In the genomic region with DNA sequence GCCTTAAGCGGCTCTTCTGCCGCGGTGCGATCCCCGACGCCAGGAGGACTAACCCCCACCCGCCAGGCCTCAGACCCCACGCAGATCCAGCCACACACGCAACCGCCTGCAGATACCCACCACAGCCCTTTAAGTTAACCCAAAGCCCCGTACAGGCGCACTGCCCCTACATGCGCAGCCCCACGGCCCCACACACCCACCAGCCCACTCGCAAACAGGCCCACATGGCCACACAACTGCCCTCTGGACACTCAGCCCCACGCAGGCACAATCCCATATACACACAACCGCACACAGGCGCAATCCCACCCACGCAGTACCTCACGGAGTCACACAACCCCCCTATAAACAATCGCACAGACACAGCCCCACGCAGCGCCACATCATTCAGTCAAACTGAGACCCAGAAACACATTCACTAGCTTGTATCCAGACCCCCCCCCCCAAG, we compare ENCODE assay signal across 8 cellular contexts. TPM values are rescaled to one million over a fixed set of nuclear protein-coding genes. Genes with fewer than 3 reads are reported as not detected.
DNase-seq lines count a peak whose midpoint lies in the region; ATAC-seq and TF ChIP-seq lines count a peak whose summit lies in the region.

No MANE protein-coding gene starts in this region.

- no peaks in the 10 kb centered on the region for H3K9me3 Mint-ChIP-seq in activated naive CD8-positive, alpha-beta T cell treated with anti-CD3 and anti-CD28 coated beads for 36 hours
- no peaks in the 10 kb centered on the region for H3K9me3 Mint-ChIP-seq in stimulated activated memory B cell treated with anti-CD40 and anti-IgM and Interleukin-4, amounts not matched to agents 10 μg/mL and 1 μg/mL and 100 μg/mL, for 72 hours

- no peaks in the 10 kb centered on the region for H3K36me3 Mint-ChIP-seq in activated naive CD8-positive, alpha-beta T cell treated with anti-CD3 and anti-CD28 coated beads for 36 hours
- H3K36me3 Mint-ChIP-seq in stimulated activated memory B cell treated with anti-CD40 and anti-IgM and Interleukin-4, amounts not matched to agents 10 μg/mL and 1 μg/mL and 100 μg/mL, for 72 hours: peaks cover 7% of the 10 kb centered on the region

- H3K4me3 ChIP-seq in HEK293 (ENCODE audit: low read depth, low read length) (peak overlapping the region; percentile 52), iPS-18c (ENCODE audit: insufficient read depth, low read depth, low read length) (peak overlapping the region; percentile 60)

- no peak overlapping the region for H3K27ac Mint-ChIP-seq in activated naive CD8-positive, alpha-beta T cell treated with anti-CD3 and anti-CD28 coated beads for 36 hours
- no peak overlapping the region for H3K27ac Mint-ChIP-seq in stimulated activated memory B cell treated with anti-CD40 and anti-IgM and Interleukin-4, amounts not matched to agents 10 μg/mL and 1 μg/mL and 100 μg/mL, for 72 hours

- peaks cover 17% of the 10 kb centered on the region for H3K4me1 ChIP-seq in HEK293 (ENCODE audit: control insufficient read depth, insufficient read depth, low read length)

- POLR2A ChIA-PET in HEK293 (lab: Yijun Ruan, JAX): interaction anchor here (0.6 to 1.0 kb wide), 3 partner anchors 14 to 41 kb away, joined by 3 read pairs; no protein-coding TSS in a partner anchor

- peaks cover 0 to 12% of the 10 kb centered on the region in 2 experiments; a peak in 2 of 3 replicates for H3K36me3 ChIP-seq in HEK293 (ENCODE audit: control insufficient read depth in 2 of 2, insufficient read depth in 1 of 2, low read length in 2 of 2)

- no peak for DNase-seq in activated naive CD8-positive, alpha-beta T cell treated with anti-CD3 and anti-CD28 coated beads for 36 hours
- DNase-seq in posterior vena cava (ENCODE audit: low spot score) (no peak), NCI-H187 treated with DMSO at 0.1 percent for 48 hours (lab: John Stamatoyannopoulos, UW) (no peak), RPMI8226 (no peak)

- ATAC-seq in stimulated activated memory B cell treated with anti-CD40 and anti-IgM and Interleukin-4, amounts not matched to agents 10 μg/mL and 1 μg/mL and 100 μg/mL, for 72 hours: no peak
- no peak for ATAC-seq in HG02840 (IDR thresholded peaks at IDR 0.05; ENCODE audit: low FRiP score, unreplicated experiment)

- H3K27ac ChIP-seq in HEK293 (ENCODE audit: extremely low read depth, low read depth, low read length): no peak overlapping the region

- H3K4me1 Mint-ChIP-seq in activated naive CD8-positive, alpha-beta T cell treated with anti-CD3 and anti-CD28 coated beads for 36 hours: peaks cover 40% of the 10 kb centered on the region
- H3K4me1 Mint-ChIP-seq in stimulated activated memory B cell treated with anti-CD40 and anti-IgM and Interleukin-4, amounts not matched to agents 10 μg/mL and 1 μg/mL and 100 μg/mL, for 72 hours: peaks cover 48% of the 10 kb centered on the region

- CTCF ChIA-PET in HEK293 (lab: Yijun Ruan, JAX): interaction anchor here (0.6 kb wide), 3 partner anchors 32 to 302 kb away, joined by 3 to 4 read pairs (median 4); no protein-coding TSS in a partner anchor

- H3K9me3 ChIP-seq in HEK293 (ENCODE audit: control insufficient read depth, insufficient read depth, low read depth, low read length) (no peaks in the 10 kb centered on the region), iPS-18c (ENCODE audit: control insufficient read depth, insufficient read depth, low read length) (no peaks in the 10 kb centered on the region)

- no peak for TF ChIP-seq CTCF in HEK293 (tag by site-specific recombination; IDR thresholded peaks at IDR 0.05)

- intact Hi-C loops in posterior vena cava (cut with DNase I): loop anchor here in 1 of 2 donors (5.0 kb wide), 1 partner anchor 41 kb away; a partner anchor contains a TSS

- H3K27me3 Mint-ChIP-seq in activated naive CD8-positive, alpha-beta T cell treated with anti-CD3 and anti-CD28 coated beads for 36 hours: no peaks in the 10 kb centered on the region
- H3K27me3 Mint-ChIP-seq in stimulated activated memory B cell treated with anti-CD40 and anti-IgM and Interleukin-4, amounts not matched to agents 10 μg/mL and 1 μg/mL and 100 μg/mL, for 72 hours: peaks cover 38% of the 10 kb centered on the region

- peak overlapping the region; percentile 60 for H3K4me3 Mint-ChIP-seq in activated naive CD8-positive, alpha-beta T cell treated with anti-CD3 and anti-CD28 coated beads for 36 hours
- peak overlapping the region; percentile 7 for H3K4me3 Mint-ChIP-seq in stimulated activated memory B cell treated with anti-CD40 and anti-IgM and Interleukin-4, amounts not matched to agents 10 μg/mL and 1 μg/mL and 100 μg/mL, for 72 hours

TF ChIP-seq in HEK293, 187 proteins besides CTCF, POLR2A, EP300 and RAD21 (continues in another document):
- TF ChIP-seq ZBTB48 (tag by site-specific recombination; IDR thresholded peaks at IDR 0.05) (no peak), ZNF433 (tag by site-specific recombination; IDR thresholded peaks at IDR 0.05; ENCODE audit: low read depth) (no peak), ZNF311 (tag by site-specific recombination; IDR thresholded peaks at IDR 0.05; ENCODE audit: borderline replicate concordance) (no peak), ZNF335 (tag by site-specific recombination; conservative IDR thresholded peaks at IDR 0.05) (no peak), ZNF426 (tag by site-specific recombination; IDR thresholded peaks at IDR 0.05) (no peak), ZBTB7A (tag by site-specific recombination; IDR thresholded peaks at IDR 0.05; ENCODE audit: low read depth) (0 out of 2 replicates have a peak, but pooled peaks have one; percentile 41), ZNF37A (tag by site-specific recombination; IDR thresholded peaks at IDR 0.05) (no peak), ZNF394 (tag by site-specific recombination; IDR thresholded peaks at IDR 0.05; ENCODE audit: borderline replicate concordance) (no peak), EGR2 (tag by site-specific recombination; IDR thresholded peaks at IDR 0.05; ENCODE audit: low read depth) (peak; percentile 87), ZNF785 (tag by site-specific recombination; IDR thresholded peaks at IDR 0.05) (no peak), SP7 (tag by site-specific recombination; IDR thresholded peaks at IDR 0.05) (no peak), ZNF549 (tag by site-specific recombination; IDR thresholded peaks at IDR 0.05) (no peak), KLF10 (tag by site-specific recombination; IDR thresholded peaks at IDR 0.05) (no peak), ZNF670 (tag by site-specific recombination; IDR thresholded peaks at IDR 0.05; ENCODE audit: low read depth) (no peak)
- TF ChIP-seq, protein P1, sequence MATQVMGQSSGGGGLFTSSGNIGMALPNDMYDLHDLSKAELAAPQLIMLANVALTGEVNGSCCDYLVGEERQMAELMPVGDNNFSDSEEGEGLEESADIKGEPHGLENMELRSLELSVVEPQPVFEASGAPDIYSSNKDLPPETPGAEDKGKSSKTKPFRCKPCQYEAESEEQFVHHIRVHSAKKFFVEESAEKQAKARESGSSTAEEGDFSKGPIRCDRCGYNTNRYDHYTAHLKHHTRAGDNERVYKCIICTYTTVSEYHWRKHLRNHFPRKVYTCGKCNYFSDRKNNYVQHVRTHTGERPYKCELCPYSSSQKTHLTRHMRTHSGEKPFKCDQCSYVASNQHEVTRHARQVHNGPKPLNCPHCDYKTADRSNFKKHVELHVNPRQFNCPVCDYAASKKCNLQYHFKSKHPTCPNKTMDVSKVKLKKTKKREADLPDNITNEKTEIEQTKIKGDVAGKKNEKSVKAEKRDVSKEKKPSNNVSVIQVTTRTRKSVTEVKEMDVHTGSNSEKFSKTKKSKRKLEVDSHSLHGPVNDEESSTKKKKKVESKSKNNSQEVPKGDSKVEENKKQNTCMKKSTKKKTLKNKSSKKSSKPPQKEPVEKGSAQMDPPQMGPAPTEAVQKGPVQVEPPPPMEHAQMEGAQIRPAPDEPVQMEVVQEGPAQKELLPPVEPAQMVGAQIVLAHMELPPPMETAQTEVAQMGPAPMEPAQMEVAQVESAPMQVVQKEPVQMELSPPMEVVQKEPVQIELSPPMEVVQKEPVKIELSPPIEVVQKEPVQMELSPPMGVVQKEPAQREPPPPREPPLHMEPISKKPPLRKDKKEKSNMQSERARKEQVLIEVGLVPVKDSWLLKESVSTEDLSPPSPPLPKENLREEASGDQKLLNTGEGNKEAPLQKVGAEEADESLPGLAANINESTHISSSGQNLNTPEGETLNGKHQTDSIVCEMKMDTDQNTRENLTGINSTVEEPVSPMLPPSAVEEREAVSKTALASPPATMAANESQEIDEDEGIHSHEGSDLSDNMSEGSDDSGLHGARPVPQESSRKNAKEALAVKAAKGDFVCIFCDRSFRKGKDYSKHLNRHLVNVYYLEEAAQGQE (tag by site-specific recombination; IDR thresholded peaks at IDR 0.05): no peak
- TF ChIP-seq, protein P2, sequence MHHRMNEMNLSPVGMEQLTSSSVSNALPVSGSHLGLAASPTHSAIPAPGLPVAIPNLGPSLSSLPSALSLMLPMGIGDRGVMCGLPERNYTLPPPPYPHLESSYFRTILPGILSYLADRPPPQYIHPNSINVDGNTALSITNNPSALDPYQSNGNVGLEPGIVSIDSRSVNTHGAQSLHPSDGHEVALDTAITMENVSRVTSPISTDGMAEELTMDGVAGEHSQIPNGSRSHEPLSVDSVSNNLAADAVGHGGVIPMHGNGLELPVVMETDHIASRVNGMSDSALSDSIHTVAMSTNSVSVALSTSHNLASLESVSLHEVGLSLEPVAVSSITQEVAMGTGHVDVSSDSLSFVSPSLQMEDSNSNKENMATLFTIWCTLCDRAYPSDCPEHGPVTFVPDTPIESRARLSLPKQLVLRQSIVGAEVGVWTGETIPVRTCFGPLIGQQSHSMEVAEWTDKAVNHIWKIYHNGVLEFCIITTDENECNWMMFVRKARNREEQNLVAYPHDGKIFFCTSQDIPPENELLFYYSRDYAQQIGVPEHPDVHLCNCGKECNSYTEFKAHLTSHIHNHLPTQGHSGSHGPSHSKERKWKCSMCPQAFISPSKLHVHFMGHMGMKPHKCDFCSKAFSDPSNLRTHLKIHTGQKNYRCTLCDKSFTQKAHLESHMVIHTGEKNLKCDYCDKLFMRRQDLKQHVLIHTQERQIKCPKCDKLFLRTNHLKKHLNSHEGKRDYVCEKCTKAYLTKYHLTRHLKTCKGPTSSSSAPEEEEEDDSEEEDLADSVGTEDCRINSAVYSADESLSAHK (tag by site-specific recombination; IDR thresholded peaks at IDR 0.05): no peak

RNA-seq across cellular contexts. Expression of a gene that starts 41.7 kb away (rescaled TPM):
- 10 to 100 TPM; 19.6 to 21.1 TPM for total RNA-seq in activated naive CD8-positive, alpha-beta T cell treated with anti-CD3 and anti-CD28 coated beads for 36 hours
- total RNA-seq in posterior vena cava: 10 to 100 TPM; 25.6 to 36.5 TPM
